Comparison of ENCODE assay signal across 8 cellular contexts in genomic region chr7:79272066-79272669, GRCh38.
DNase-seq lines count a peak whose midpoint lies in the region; ATAC-seq and TF ChIP-seq lines count a peak whose summit lies in the region.

No MANE protein-coding gene starts in this region.

- H3K4me1 ChIP-seq in breast epithelium (no peaks in the 10 kb centered on the region), mucosa of descending colon (ENCODE audit: low read depth) (no peaks in the 10 kb centered on the region)

- no peak overlapping the region for H3K4me3 ChIP-seq in breast epithelium
- H3K4me3 ChIP-seq in mucosa of descending colon = no peak overlapping the region

- H3K36me3 ChIP-seq in breast epithelium = no peaks in the 10 kb centered on the region
- no peaks in the 10 kb centered on the region for H3K36me3 ChIP-seq in mucosa of descending colon (ENCODE audit: low read depth)

- peak; percentile 51 for DNase-seq in NOMO-1 treated with DMSO at 0.1 percent for 48 hours (lab: John Stamatoyannopoulos, UW; ENCODE audit: unreplicated experiment)
- no peak for DNase-seq in NOMO-1 treated with dmso at 0.1 percent for 144 hours (lab: John Stamatoyannopoulos, UW; ENCODE audit: unreplicated experiment)
- peak; percentile 59 for DNase-seq in NCI-H2171 treated with DMSO at 0.1 percent for 48 hours (lab: John Stamatoyannopoulos, UW)
- no peak for DNase-seq in breast epithelium (ENCODE audit: low spot score in 2 of 2)
- DNase-seq in mucosa of descending colon = no peak
- DNase-seq in activated effector memory CD4-positive, alpha-beta T cell treated with anti-CD3 and anti-CD28 coated beads, Interleukin-2, amount 50 U/mL, for 16 hours = no peak
- no peak for DNase-seq in GM19238 (ENCODE audit: insufficient read length, low spot score)

- TF ChIP-seq POLR2A in breast epithelium (IDR thresholded peaks at IDR 0.05) = no peak

- H3K27me3 ChIP-seq in breast epithelium = no peaks in the 10 kb centered on the region

- no peak overlapping the region for H3K27ac ChIP-seq in breast epithelium

- ATAC-seq in HG02759 (IDR thresholded peaks at IDR 0.05; ENCODE audit: unreplicated experiment) = peak; percentile 67
- no peak for ATAC-seq in mucosa of descending colon

- intact Hi-C loops in breast epithelium (cut with DNase I; ENCODE audit: low total_unique reads) = no loop called here
- intact Hi-C loops in mucosa of descending colon (cut with DNase I, micrococcal nuclease) = no loop called here

- TF ChIP-seq CTCF in breast epithelium (IDR thresholded peaks at IDR 0.05) (peak in 2 of 3 donors; percentile 37 to 55), mucosa of descending colon (IDR thresholded peaks at IDR 0.05) (peak; percentile 28)

- H3K9me3 ChIP-seq in breast epithelium = no peaks in the 10 kb centered on the region
- no peaks in the 10 kb centered on the region for H3K9me3 ChIP-seq in mucosa of descending colon

Comparison
In these comparisons a context has a peak if more than half of its experiments do, and no peak if none do; other contexts are left out.
1. DNase-seq: peak in NOMO-1 treated with DMSO at 0.1 percent for 48 hours (single experiment) and NCI-H2171 treated with DMSO at 0.1 percent for 48 hours (single experiment); none in NOMO-1 treated with dmso at 0.1 percent for 144 hours (single experiment), breast epithelium (0 of 2), mucosa of descending colon (0 of 3), activated effector memory CD4-positive, alpha-beta T cell treated with anti-CD3 and anti-CD28 coated beads, Interleukin-2, amount 50 U/mL, for 16 hours (single experiment) and GM19238 (single experiment).